ENCODE assay signal across 22 cellular contexts in the genomic region with DNA sequence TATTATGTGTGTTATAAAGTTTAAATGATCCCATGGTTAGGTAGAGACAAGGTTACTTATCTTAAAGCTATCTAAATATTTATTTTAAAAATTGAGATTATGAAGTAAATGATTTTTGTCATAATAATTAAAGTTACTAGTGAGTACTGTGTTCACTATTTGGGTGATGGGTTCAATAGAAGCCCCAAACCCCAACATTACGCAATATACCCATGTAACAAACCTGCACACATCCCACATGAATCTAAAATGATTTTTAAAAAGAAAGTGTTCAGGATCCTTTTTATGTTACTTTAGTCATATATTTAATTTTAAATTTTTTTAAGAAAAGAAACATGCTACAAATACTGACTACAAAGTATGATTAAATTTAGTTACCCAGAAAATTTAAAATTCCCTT.
"Had no signal": no experiment of that assay in that cellular context is flagged by ENCODE, and none has a peak within 500 bp of the region (broad histone marks: within the 10 kb centered on the region; RNA-seq: fewer than 3 reads in every experiment).

No MANE protein-coding gene starts in this region.

- H3K27ac Mint-ChIP-seq: IgD-negative memory B cell, T-helper 17 cell had no signal

- H3K36me3 Mint-ChIP-seq: IgD-negative memory B cell had no signal

- H3K27ac ChIP-seq: HL-60, RWPE1 had no signal

- H3K4me3 Mint-ChIP-seq: IgD-negative memory B cell, T-helper 17 cell had no signal

- H3K4me1 Mint-ChIP-seq: T-helper 17 cell had no signal

- ATAC-seq: Panc1, PC-3, T-helper 17 cell had no signal

- H3K9me3 ChIP-seq: SK-N-SH had no signal

- H3K4me2 ChIP-seq: SK-N-SH had no signal

- H3K27me3 Mint-ChIP-seq: IgD-negative memory B cell, T-helper 17 cell had no signal

- FAIRE-seq: HTR-8/SVneo had no signal

- DNase-seq: Kasumi-1; KG1; MM.1S; NCI-H1694; NCI-H187 treated with DMSO at 0.1 percent for 48 hours; NCI-H2029 treated with DMSO at 0.1 percent for 48 hours; NCI-H2171 treated with DMSO at 0.1 percent for 48 hours; NCI-H345; NCI-H446 treated with DMSO at 0.1 percent for 48 hours; NCI-H510A treated with DMSO at 0.1 percent for 48 hours; NCI-H526; NK-92 treated with Interleukin-12 subunit alpha and Interleukin-12 subunit beta, amount 100 ng/mL, for 24 hours; PC-3; SHP77; SK-N-SH; T-helper 1 cell; T-helper 17 cell had no signal

- H3K9ac ChIP-seq: SK-N-SH had no signal
